In the genomic region with DNA sequence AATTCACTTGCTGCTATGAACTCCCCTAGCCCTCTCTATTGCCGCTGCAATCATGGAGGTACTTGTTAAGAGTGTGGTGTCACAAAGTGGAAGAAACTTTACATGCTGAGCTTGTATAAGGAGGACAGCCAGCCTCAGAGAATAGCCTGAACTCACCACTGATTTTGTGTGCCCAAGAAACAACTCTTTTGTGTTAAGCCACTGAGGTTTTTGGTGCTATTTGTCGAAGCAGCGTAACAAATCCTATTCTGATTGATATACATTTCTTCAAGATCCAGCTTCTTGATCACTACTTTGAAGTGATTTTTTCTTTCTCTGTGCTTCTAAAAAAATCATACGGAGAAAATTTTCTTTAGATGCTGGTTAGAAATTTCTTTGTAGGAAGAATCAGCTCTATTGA, we compare ENCODE assay signal across 8 cellular contexts.
"Had no signal": no experiment of that assay in that cellular context is flagged by ENCODE, and none has a peak within 500 bp of the region (broad histone marks: within the 10 kb centered on the region; RNA-seq: fewer than 3 reads in every experiment).

No MANE protein-coding gene starts in this region.

- H3K4me1 ChIP-seq: HAP-1 had no signal

- H3K9me3 ChIP-seq: HAP-1 had no signal

- H3K36me3 ChIP-seq: HAP-1 had no signal

- H3K27ac ChIP-seq: HL-60 had no signal

- ATAC-seq: GM23338, HCT116 had no signal

- H3K9me3 Mint-ChIP-seq: GM23338, HFFc6 had no signal

- FAIRE-seq: H1 had no signal

- H3K4me3 ChIP-seq: GM23338, HAP-1 had no signal

- H3K4me2 ChIP-seq: GM23338 had no signal

- H3K27ac Mint-ChIP-seq: GM23338, HFFc6 had no signal

- H2AFZ ChIP-seq: GM23338 had no signal

- DNase-seq: H7, HFFc6, IMR-90 had no signal

- H3K4me1 Mint-ChIP-seq: GM23338 had no signal

- H3K4me3 Mint-ChIP-seq: GM23338, HFFc6 had no signal
